8 cellular contexts compared by ENCODE assay signal in the genomic region with DNA sequence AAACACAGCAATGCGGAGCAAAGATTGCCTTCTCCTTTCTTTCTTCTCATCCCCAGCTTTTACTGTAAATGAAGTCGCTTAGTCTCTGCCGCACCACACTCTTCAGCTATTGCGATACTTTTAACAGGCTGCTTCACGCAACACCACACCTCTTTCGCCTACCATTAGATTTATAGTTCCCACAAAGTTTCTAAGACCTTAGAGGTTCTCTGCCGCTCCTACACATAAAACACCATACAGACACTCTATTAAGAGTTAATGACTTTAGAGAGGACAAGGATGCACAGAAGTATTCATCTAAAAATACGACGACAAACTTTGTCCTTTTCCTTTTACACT. TPM values are rescaled to one million over a fixed set of nuclear protein-coding genes. Genes with fewer than 3 reads are reported as not detected.
DNase-seq lines count a peak whose midpoint lies in the region; ATAC-seq, FAIRE-seq and TF ChIP-seq lines count a peak whose summit lies in the region.

No MANE protein-coding gene starts in this region.

- no peak for FAIRE-seq in urothelium cell line (lab: Jason Lieb, UNC)

- intact Hi-C loops in colonic mucosa (cut with DNase I) = no loop called here

- no peak for TF ChIP-seq CTCF in colonic mucosa (IDR thresholded peaks at IDR 0.05)

- peak overlapping the region; percentile 90 for H3K4me3 ChIP-seq in colonic mucosa

- no peaks in the 10 kb centered on the region for H3K36me3 ChIP-seq in colonic mucosa

- H3K4me1 ChIP-seq in colonic mucosa = peaks cover 6% of the 10 kb centered on the region

- H3K9me3 ChIP-seq in colonic mucosa = no peaks in the 10 kb centered on the region

- peak overlapping the region; percentile 91 for H3K27ac ChIP-seq in colonic mucosa

- DNase-seq in activated CD4-positive, alpha-beta T cell treated with anti-CD3 and anti-CD28 coated beads for 48 hours = peak; percentile 7
- no peak for DNase-seq in activated CD4-positive, alpha-beta T cell treated with anti-CD3 and anti-CD28 coated beads, Interleukin-2, amount 50 U/mL, for 48 hours
- DNase-seq in NOMO-1 (lab: John Stamatoyannopoulos, UW; ENCODE audit: unreplicated experiment in 2 of 2) (peak; percentile 76 to 82), colonic mucosa (peak; percentile 29), lung microvascular endothelial cell (ENCODE audit: low read depth in 2 of 2) (peak; percentile 22 to 30), urothelium cell line (ENCODE audit: low spot score) (peak; percentile 7), T-helper 9 cell (no peak)

- no peaks in the 10 kb centered on the region for H3K27me3 ChIP-seq in colonic mucosa

- peak; percentile 36 for ATAC-seq in HG02610 (IDR thresholded peaks at IDR 0.05; ENCODE audit: unreplicated experiment)

- H3K9ac ChIP-seq in colonic mucosa (ENCODE audit: low read depth in 2 of 2, low read length in 2 of 2) = peak overlapping the region; percentile 84 to 90

RNA-seq across cellular contexts. Expression of a gene that starts 0.6 kb away (rescaled TPM):
- total RNA-seq in colonic mucosa (10 to 100 TPM; 73.6 to 92.0 TPM), lung microvascular endothelial cell (10.2 and 14.3 TPM in 2 replicates)

RNA-seq across cellular contexts. Expression of a gene that starts 34.4 kb away (rescaled TPM):
- 10 to 100 TPM in 1 of 2 donors, 1 to 10 TPM in 1; 7.6 to 10.5 TPM for total RNA-seq in colonic mucosa
- total RNA-seq in lung microvascular endothelial cell = 3.4 and 3.5 TPM in 2 replicates

Comparison
In these comparisons a context has a peak if more than half of its experiments do, and no peak if none do; other contexts are left out.
1. DNase-seq: peak in activated CD4-positive, alpha-beta T cell treated with anti-CD3 and anti-CD28 coated beads for 48 hours (single experiment), NOMO-1 (2 of 2), colonic mucosa (single experiment), lung microvascular endothelial cell (2 of 2) and urothelium cell line (single experiment); none in activated CD4-positive, alpha-beta T cell treated with anti-CD3 and anti-CD28 coated beads, Interleukin-2, amount 50 U/mL, for 48 hours (0 of 2) and T-helper 9 cell (single experiment).